9 cellular contexts compared by ENCODE assay signal in genomic region chr20:10848810-10849370, GRCh38.
DNase-seq lines count a peak whose midpoint lies in the region; ATAC-seq and TF ChIP-seq lines count a peak whose summit lies in the region.
"Had no signal": no experiment of that assay in that cellular context is flagged by ENCODE, and none has a peak within 500 bp of the region (broad histone marks: within the 10 kb centered on the region; RNA-seq: fewer than 3 reads in every experiment).

No MANE protein-coding gene starts in this region.

- no peaks in the 10 kb centered on the region for H3K9me3 Mint-ChIP-seq in endothelial cell (ENCODE audit: unreplicated experiment)

- no peak for TF ChIP-seq CTCF in retinal pigment epithelial cell (conservative IDR thresholded peaks at IDR 0.05; ENCODE audit: low read depth, low read length)
- no peak for TF ChIP-seq CTCF in endothelial cell (IDR thresholded peaks at IDR 0.05; ENCODE audit: unreplicated experiment)

- H3K27ac Mint-ChIP-seq in endothelial cell (ENCODE audit: unreplicated experiment), result no peak overlapping the region
- H3K27ac Mint-ChIP-seq: activated naive CD8-positive, alpha-beta T cell had no signal

- H3K4me3 Mint-ChIP-seq in endothelial cell (ENCODE audit: unreplicated experiment), result no peak overlapping the region
- H3K4me3 Mint-ChIP-seq: activated naive CD8-positive, alpha-beta T cell had no signal

- no peak overlapping the region for H3K4me3 ChIP-seq in retinal pigment epithelial cell (ENCODE audit: low read length)

- H3K4me1 Mint-ChIP-seq in endothelial cell (ENCODE audit: unreplicated experiment), result no peaks in the 10 kb centered on the region

- no peaks in the 10 kb centered on the region for H3K36me3 Mint-ChIP-seq in endothelial cell (ENCODE audit: low read depth, unreplicated experiment)
- H3K36me3 Mint-ChIP-seq: activated naive CD8-positive, alpha-beta T cell had no signal

- DNase-seq in GM04504 (ENCODE audit: low read depth) (peak; percentile 61), NCI-H460 (ENCODE audit: extremely low read depth, low read depth) (peak; percentile 24), fibroblast of gingiva (ENCODE audit: low read depth) (peak; percentile 90), retinal pigment epithelial cell (ENCODE audit: low read depth) (peak; percentile 39), endothelial cell (ENCODE audit: low spot score) (no peak), occipital lobe (lab: John Stamatoyannopoulos, UW) (no peak)
- DNase-seq in NK-92 treated with Interleukin-12 subunit alpha and Interleukin-12 subunit beta, amount 100 ng/mL, for 24 hours (lab: John Stamatoyannopoulos, UW), result no peak

- ATAC-seq in GM21529 (IDR thresholded peaks at IDR 0.05; ENCODE audit: unreplicated experiment), result no peak

- H3K27me3 Mint-ChIP-seq in endothelial cell (ENCODE audit: unreplicated experiment), result peaks cover 2% of the 10 kb centered on the region

Comparison
In these comparisons a context has a peak if more than half of its experiments do, and no peak if none do; other contexts are left out.
1. DNase-seq: peak in GM04504 (single experiment), NCI-H460 (single experiment), fibroblast of gingiva (single experiment) and retinal pigment epithelial cell (single experiment); none in NK-92 treated with Interleukin-12 subunit alpha and Interleukin-12 subunit beta, amount 100 ng/mL, for 24 hours (single experiment), endothelial cell (single experiment) and occipital lobe (single experiment).